ENCODE assay signal across 1 cellular context in genomic region chr19:55172318-55172717, GRCh38.
TF ChIP-seq lines count a peak whose summit lies in the region.

No MANE protein-coding gene starts in this region.

TF ChIP-seq in K562, 482 proteins besides CTCF, POLR2A, EP300 and RAD21:
- TF ChIP-seq ZNF512 (tag; IDR thresholded peaks at IDR 0.05): peak; percentile 59; the same call in 1 of the 2 replicates
